Comparison of ENCODE assay signal across 1 cellular context in genomic region chr6:128007658-128008057, GRCh38.
TF ChIP-seq lines count a peak whose summit lies in the region.

No MANE protein-coding gene starts in this region.

TF ChIP-seq in HepG2, 621 proteins besides CTCF, POLR2A, EP300 and RAD21 (continued from another document):
- TF ChIP-seq, protein P1, sequence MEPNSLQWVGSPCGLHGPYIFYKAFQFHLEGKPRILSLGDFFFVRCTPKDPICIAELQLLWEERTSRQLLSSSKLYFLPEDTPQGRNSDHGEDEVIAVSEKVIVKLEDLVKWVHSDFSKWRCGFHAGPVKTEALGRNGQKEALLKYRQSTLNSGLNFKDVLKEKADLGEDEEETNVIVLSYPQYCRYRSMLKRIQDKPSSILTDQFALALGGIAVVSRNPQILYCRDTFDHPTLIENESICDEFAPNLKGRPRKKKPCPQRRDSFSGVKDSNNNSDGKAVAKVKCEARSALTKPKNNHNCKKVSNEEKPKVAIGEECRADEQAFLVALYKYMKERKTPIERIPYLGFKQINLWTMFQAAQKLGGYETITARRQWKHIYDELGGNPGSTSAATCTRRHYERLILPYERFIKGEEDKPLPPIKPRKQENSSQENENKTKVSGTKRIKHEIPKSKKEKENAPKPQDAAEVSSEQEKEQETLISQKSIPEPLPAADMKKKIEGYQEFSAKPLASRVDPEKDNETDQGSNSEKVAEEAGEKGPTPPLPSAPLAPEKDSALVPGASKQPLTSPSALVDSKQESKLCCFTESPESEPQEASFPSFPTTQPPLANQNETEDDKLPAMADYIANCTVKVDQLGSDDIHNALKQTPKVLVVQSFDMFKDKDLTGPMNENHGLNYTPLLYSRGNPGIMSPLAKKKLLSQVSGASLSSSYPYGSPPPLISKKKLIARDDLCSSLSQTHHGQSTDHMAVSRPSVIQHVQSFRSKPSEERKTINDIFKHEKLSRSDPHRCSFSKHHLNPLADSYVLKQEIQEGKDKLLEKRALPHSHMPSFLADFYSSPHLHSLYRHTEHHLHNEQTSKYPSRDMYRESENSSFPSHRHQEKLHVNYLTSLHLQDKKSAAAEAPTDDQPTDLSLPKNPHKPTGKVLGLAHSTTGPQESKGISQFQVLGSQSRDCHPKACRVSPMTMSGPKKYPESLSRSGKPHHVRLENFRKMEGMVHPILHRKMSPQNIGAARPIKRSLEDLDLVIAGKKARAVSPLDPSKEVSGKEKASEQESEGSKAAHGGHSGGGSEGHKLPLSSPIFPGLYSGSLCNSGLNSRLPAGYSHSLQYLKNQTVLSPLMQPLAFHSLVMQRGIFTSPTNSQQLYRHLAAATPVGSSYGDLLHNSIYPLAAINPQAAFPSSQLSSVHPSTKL (CRISPR knock-in tag; IDR thresholded peaks at IDR 0.05): peak; percentile 92
- peak; percentile 89 for TF ChIP-seq CEBPG (CRISPR knock-in tag; IDR thresholded peaks at IDR 0.05)
- no peak for TF ChIP-seq ZNF605 (CRISPR knock-in tag; IDR thresholded peaks at IDR 0.05)
- TF ChIP-seq THAP11 (CRISPR knock-in tag; IDR thresholded peaks at IDR 0.05): no peak
- TF ChIP-seq SIX1 (CRISPR knock-in tag; IDR thresholded peaks at IDR 0.05; ENCODE audit: borderline replicate concordance): peak; percentile 69; the same call in 1 of the 2 replicates
- peak; percentile 68; the same call in 1 of the 2 replicates for TF ChIP-seq FOXK1 (CRISPR knock-in tag; IDR thresholded peaks at IDR 0.05; ENCODE audit: borderline replicate concordance, low read depth)
- TF ChIP-seq, protein P2, sequence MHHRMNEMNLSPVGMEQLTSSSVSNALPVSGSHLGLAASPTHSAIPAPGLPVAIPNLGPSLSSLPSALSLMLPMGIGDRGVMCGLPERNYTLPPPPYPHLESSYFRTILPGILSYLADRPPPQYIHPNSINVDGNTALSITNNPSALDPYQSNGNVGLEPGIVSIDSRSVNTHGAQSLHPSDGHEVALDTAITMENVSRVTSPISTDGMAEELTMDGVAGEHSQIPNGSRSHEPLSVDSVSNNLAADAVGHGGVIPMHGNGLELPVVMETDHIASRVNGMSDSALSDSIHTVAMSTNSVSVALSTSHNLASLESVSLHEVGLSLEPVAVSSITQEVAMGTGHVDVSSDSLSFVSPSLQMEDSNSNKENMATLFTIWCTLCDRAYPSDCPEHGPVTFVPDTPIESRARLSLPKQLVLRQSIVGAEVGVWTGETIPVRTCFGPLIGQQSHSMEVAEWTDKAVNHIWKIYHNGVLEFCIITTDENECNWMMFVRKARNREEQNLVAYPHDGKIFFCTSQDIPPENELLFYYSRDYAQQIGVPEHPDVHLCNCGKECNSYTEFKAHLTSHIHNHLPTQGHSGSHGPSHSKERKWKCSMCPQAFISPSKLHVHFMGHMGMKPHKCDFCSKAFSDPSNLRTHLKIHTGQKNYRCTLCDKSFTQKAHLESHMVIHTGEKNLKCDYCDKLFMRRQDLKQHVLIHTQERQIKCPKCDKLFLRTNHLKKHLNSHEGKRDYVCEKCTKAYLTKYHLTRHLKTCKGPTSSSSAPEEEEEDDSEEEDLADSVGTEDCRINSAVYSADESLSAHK (CRISPR knock-in tag; IDR thresholded peaks at IDR 0.05; ENCODE audit: borderline replicate concordance): no peak
- TF ChIP-seq SOX13 (IDR thresholded peaks at IDR 0.05): no peak
- TF ChIP-seq SOX13 (CRISPR knock-in tag; conservative IDR thresholded peaks at IDR 0.05 in 1 of 2, IDR thresholded peaks at IDR 0.05 in 1 of 2): peak in 1 of 2 experiments; percentile 66; a peak in 2 of 4 replicates
- TF ChIP-seq MTERF4 (CRISPR knock-in tag; IDR thresholded peaks at IDR 0.05): no peak
- TF ChIP-seq ATF4 (CRISPR knock-in tag; IDR thresholded peaks at IDR 0.05): peak in 1 of 2 experiments; percentile 69; a peak in 1 of 4 replicates
- TF ChIP-seq ERF (CRISPR knock-in tag; IDR thresholded peaks at IDR 0.05): no peak
- peak; percentile 72; the same call in 1 of the 2 replicates for TF ChIP-seq GFI1 (CRISPR knock-in tag; IDR thresholded peaks at IDR 0.05; ENCODE audit: borderline replicate concordance)
- no peak for TF ChIP-seq CENPX (CRISPR knock-in tag; IDR thresholded peaks at IDR 0.05)
- TF ChIP-seq MIER3 (CRISPR knock-in tag; IDR thresholded peaks at IDR 0.05; ENCODE audit: borderline replicate concordance): peak; percentile 33; the same call in 1 of the 2 replicates
- TF ChIP-seq STAG1 (CRISPR knock-in tag; IDR thresholded peaks at IDR 0.05): peak; percentile 47
